Comparison of ENCODE assay signal across 1 cellular context in the genomic region with DNA sequence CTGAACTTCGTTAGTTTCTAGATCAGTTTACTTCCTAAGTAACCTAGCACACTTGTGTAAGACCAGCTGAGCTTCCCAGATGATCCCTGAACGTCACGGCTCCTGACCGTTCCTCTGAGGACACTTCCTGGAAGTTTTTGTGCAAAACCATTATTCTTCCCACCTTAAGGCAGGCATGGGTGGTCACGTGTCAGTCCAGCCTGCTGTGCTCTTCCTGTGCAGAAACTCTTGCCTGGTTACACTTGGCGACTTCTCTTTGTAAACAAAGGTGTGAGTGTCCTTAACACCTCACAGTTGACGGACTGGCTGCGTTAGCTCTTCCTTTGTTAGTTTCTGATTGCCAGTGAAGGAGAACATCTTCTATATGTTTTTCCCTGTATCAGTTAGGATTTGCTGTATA.
A peak's percentile ranks its signal among the peaks of the same experiment; 100 is the strongest.
TF ChIP-seq lines count a peak whose summit lies in the region.

No MANE protein-coding gene starts in this region.

TF ChIP-seq in K562, 482 proteins besides CTCF, POLR2A, EP300 and RAD21 (continued from another document):
- TF ChIP-seq, protein P1, sequence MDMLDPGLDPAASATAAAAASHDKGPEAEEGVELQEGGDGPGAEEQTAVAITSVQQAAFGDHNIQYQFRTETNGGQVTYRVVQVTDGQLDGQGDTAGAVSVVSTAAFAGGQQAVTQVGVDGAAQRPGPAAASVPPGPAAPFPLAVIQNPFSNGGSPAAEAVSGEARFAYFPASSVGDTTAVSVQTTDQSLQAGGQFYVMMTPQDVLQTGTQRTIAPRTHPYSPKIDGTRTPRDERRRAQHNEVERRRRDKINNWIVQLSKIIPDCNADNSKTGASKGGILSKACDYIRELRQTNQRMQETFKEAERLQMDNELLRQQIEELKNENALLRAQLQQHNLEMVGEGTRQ (CRISPR knock-in tag; IDR thresholded peaks at IDR 0.05), result peak; percentile 44
